In genomic region chr20:4812641-4813075, GRCh38 we compare ENCODE assay signal across 11 cellular contexts. TPM values are rescaled to one million over a fixed set of nuclear protein-coding genes. Genes with fewer than 3 reads are reported as not detected.
DNase-seq lines count a peak whose midpoint lies in the region; ATAC-seq, FAIRE-seq and TF ChIP-seq lines count a peak whose summit lies in the region.
"Had no signal": no experiment of that assay in that cellular context is flagged by ENCODE, and none has a peak within 500 bp of the region (broad histone marks: within the 10 kb centered on the region; RNA-seq: fewer than 3 reads in every experiment).

No MANE protein-coding gene starts in this region.

- ATAC-seq in activated B cell treated with CpG ODN at 0.5 μM for 24 hours (ENCODE audit: low read depth) (peak; percentile 19), HepG2 (peak; percentile 5; the same call in 2 of the 3 replicates)
- ATAC-seq: WTC11 had no signal

- no peaks in the 10 kb centered on the region for H3K36me3 ChIP-seq in HepG2 (replicated peaks in 1 of 2; ENCODE audit: control insufficient read depth in 1 of 2, insufficient read depth in 2 of 2, low read length in 2 of 2)
- H3K36me3 ChIP-seq in neural progenitor cell, result no peaks in the 10 kb centered on the region
- H3K36me3 ChIP-seq in smooth muscle cell (ENCODE audit: low read depth), result no peaks in the 10 kb centered on the region

- TF ChIP-seq RAD21 in HepG2 (CRISPR knock-in tag; IDR thresholded peaks at IDR 0.05), result no peak

- peak; percentile 24 for DNase-seq in stimulated activated CD4-positive, alpha-beta T cell treated with anti-CD3 and anti-CD28 coated beads, Interleukin-15, amount 100 ng/mL, for 24 hours
- DNase-seq in stimulated activated CD4-positive, alpha-beta T cell treated with anti-CD3 and anti-CD28 coated beads, Interleukin-2, amount 100 ng/mL, for 48 hours, result no peak
- DNase-seq in activated B cell treated with CpG ODN at 0.5 μM for 24 hours, result no peak
- DNase-seq in HepG2 (ENCODE audit: low spot score), result no peak
- DNase-seq in LoVo (ENCODE audit: low spot score), result no peak
- no peak for DNase-seq in HCEC 1CT
- no peak for DNase-seq in neural progenitor cell (ENCODE audit: low spot score)
- DNase-seq in smooth muscle cell (lab: John Stamatoyannopoulos, UW; ENCODE audit: unreplicated experiment), result no peak
- DNase-seq: GM23248 had no signal

- CTCF ChIA-PET in activated B cell treated with CpG ODN at 0.5 μM for 24 hours (lab: Charles Lee), result interaction anchor here (1.1 kb wide), 1 partner anchor 138 kb away, joined by 3 read pairs; no protein-coding TSS in a partner anchor
- CTCF ChIA-PET in HepG2 (lab: Yijun Ruan, JAX; ENCODE audit: low intra/inter-chr PET ratio, low total read pairs), result no interaction called here

- FAIRE-seq in HepG2 (lab: Jason Lieb, UNC), result no peak
- FAIRE-seq: endothelial cell of umbilical vein had no signal

- H3K4me1 Mint-ChIP-seq in activated B cell treated with CpG ODN at 0.5 μM for 24 hours (peaks cover 99% of the 10 kb centered on the region), neural progenitor cell (peaks cover 42% of the 10 kb centered on the region)

- H3K27ac Mint-ChIP-seq in activated B cell treated with CpG ODN at 0.5 μM for 24 hours, result peak overlapping the region; percentile 99
- no peak overlapping the region for H3K27ac Mint-ChIP-seq in neural progenitor cell

- H3K27me3 Mint-ChIP-seq in activated B cell treated with CpG ODN at 0.5 μM for 24 hours (no peaks in the 10 kb centered on the region), neural progenitor cell (ENCODE audit: insufficient read depth, low read depth) (peaks cover 4% of the 10 kb centered on the region)

- H3K9ac ChIP-seq in HepG2 (ENCODE audit: insufficient read depth, low read depth, low read length), result no peak overlapping the region
- no peak overlapping the region for H3K9ac ChIP-seq in neural progenitor cell
- H3K9ac ChIP-seq in smooth muscle cell (ENCODE audit: low read depth), result no peak overlapping the region
- H3K9ac ChIP-seq: GM23248 had no signal

- in situ Hi-C loops in HepG2 (cut with HindIII; ENCODE audit: extremely low pct_ligation_motif_present, low pct_unique_long_range_greater_than_20kb), result no loop called here

- TF ChIP-seq EP300 in HepG2 (IDR thresholded peaks at IDR 0.05; ENCODE audit: low read depth in 2 of 2, low read length in 2 of 2) (no peak), HepG2 (CRISPR knock-in tag; IDR thresholded peaks at IDR 0.05; ENCODE audit: borderline replicate concordance) (no peak)

- H3K4me3 ChIP-seq in HepG2 (replicated peaks in 1 of 3; ENCODE audit: insufficient read depth in 1 of 3, low read depth in 2 of 3, low read length in 3 of 3), result no peak overlapping the region
- no peak overlapping the region for H3K4me3 ChIP-seq in neural progenitor cell
- H3K4me3 ChIP-seq in smooth muscle cell, result no peak overlapping the region
- H3K4me3 ChIP-seq: GM23248 had no signal

- POLR2A ChIA-PET in activated B cell treated with CpG ODN at 0.5 μM for 24 hours (lab: Charles Lee) (interaction anchor here (0.6 to 5.2 kb wide), 18 partner anchors 17 to 314 kb away, joined by 3 to 44 read pairs (median 12); partner anchors contain the start of gene CDS2), HepG2 (lab: Yijun Ruan, JAX) (no interaction called here)

- peaks cover 16 to 74% of the 10 kb centered on the region in 2 experiments; a peak in 4 of 5 replicates for H3K27me3 ChIP-seq in HepG2 (ENCODE audit: control insufficient read depth in 1 of 2, insufficient read depth in 2 of 2, low read length in 2 of 2)
- H3K27me3 ChIP-seq in neural progenitor cell, result no peaks in the 10 kb centered on the region
- H3K27me3 ChIP-seq in smooth muscle cell (ENCODE audit: low read depth), result no peaks in the 10 kb centered on the region

- H2AFZ ChIP-seq in HepG2 (ENCODE audit: low read length) (no peak overlapping the region), neural progenitor cell (replicated peaks) (no peak overlapping the region), smooth muscle cell (ENCODE audit: low read depth) (no peak overlapping the region)
- H2AFZ ChIP-seq: GM23248 had no signal

- 27% methylated on average over 6 of the region's 7 CpGs for WGBS in HepG2 (ENCODE audit: low lambda C conversion rate)
- 86% methylated on average over 7 of the region's 7 CpGs for WGBS in smooth muscle cell (ENCODE audit: low lambda C conversion rate)

- no peak for TF ChIP-seq POLR2A in HepG2 (IDR thresholded peaks at IDR 0.05; ENCODE audit: insufficient read depth in 1 of 2, low read depth in 2 of 2, low read length in 2 of 2)

- no TSS peak for BruUV-seq in HepG2 (replicated peaks; lab: Mats Ljungman, UMichigan)

- H3K4me3 Mint-ChIP-seq in activated B cell treated with CpG ODN at 0.5 μM for 24 hours (peak overlapping the region; percentile 89), neural progenitor cell (no peak overlapping the region)
- H3K4me3 Mint-ChIP-seq: WTC11 had no signal

- intact Hi-C loops in activated B cell treated with CpG ODN at 0.5 μM for 24 hours (cut with micrococcal nuclease), result loop anchor here (2.0 to 5.0 kb wide), 3 partner anchors 14 to 1140 kb away; partner anchors contain the start of genes MCM8 and TRMT6
- intact Hi-C loops in HepG2 (cut with micrococcal nuclease; ENCODE audit: unreplicated experiment), result no loop called here

- H3F3A ChIP-seq in neural progenitor cell (ENCODE audit: low read depth) (no peaks in the 10 kb centered on the region), smooth muscle cell (ENCODE audit: low read depth) (no peaks in the 10 kb centered on the region)

- H3K79me2 ChIP-seq in HepG2 (ENCODE audit: insufficient read depth, low read length) (no peaks in the 10 kb centered on the region), neural progenitor cell (ENCODE audit: low read depth) (no peaks in the 10 kb centered on the region), smooth muscle cell (ENCODE audit: low read depth) (no peaks in the 10 kb centered on the region)

- no peaks in the 10 kb centered on the region for H3K9me3 ChIP-seq in HepG2 (ENCODE audit: low read length)
- no peaks in the 10 kb centered on the region for H3K9me3 ChIP-seq in neural progenitor cell (ENCODE audit: low read depth)
- H3K9me3 ChIP-seq in smooth muscle cell (replicated peaks; ENCODE audit: low read depth), result no peaks in the 10 kb centered on the region

- H3K27ac ChIP-seq in HepG2 (ENCODE audit: extremely low read length, insufficient read depth, low read length), result no peak overlapping the region
- no peak overlapping the region for H3K27ac ChIP-seq in neural progenitor cell
- H3K27ac ChIP-seq in smooth muscle cell (ENCODE audit: low read depth), result no peak overlapping the region
- H3K27ac ChIP-seq: GM23248 had no signal

- H3K4me1 ChIP-seq in HepG2 (ENCODE audit: insufficient read depth, low read length) (peaks cover 7% of the 10 kb centered on the region), neural progenitor cell (peaks cover 7% of the 10 kb centered on the region), smooth muscle cell (ENCODE audit: low read depth) (no peaks in the 10 kb centered on the region)

- H4K20me1 ChIP-seq in HepG2 (ENCODE audit: insufficient read depth, low read length) (no peaks in the 10 kb centered on the region), neural progenitor cell (ENCODE audit: low read depth) (no peaks in the 10 kb centered on the region), smooth muscle cell (ENCODE audit: low read depth) (no peaks in the 10 kb centered on the region)

- no peak overlapping the region for H3K4me2 ChIP-seq in HepG2 (ENCODE audit: low read depth, low read length)
- no peak overlapping the region for H3K4me2 ChIP-seq in neural progenitor cell
- no peak overlapping the region for H3K4me2 ChIP-seq in smooth muscle cell

- H3K36me3 Mint-ChIP-seq in activated B cell treated with CpG ODN at 0.5 μM for 24 hours (ENCODE audit: low read depth), result peaks cover 66% of the 10 kb centered on the region
- H3K36me3 Mint-ChIP-seq in neural progenitor cell, result peaks cover 13% of the 10 kb centered on the region

- TF ChIP-seq CTCF in activated B cell treated with CpG ODN at 0.5 μM for 24 hours (IDR thresholded peaks at IDR 0.05) (no peak), HepG2 (CRISPR knock-in tag; IDR thresholded peaks at IDR 0.05) (no peak), neural progenitor cell (IDR thresholded peaks at IDR 0.05) (no peak), smooth muscle cell (IDR thresholded peaks at IDR 0.05; ENCODE audit: borderline replicate concordance, insufficient read depth, poor library complexity, severe bottlenecking) (no peak)

- H3K9me3 Mint-ChIP-seq in activated B cell treated with CpG ODN at 0.5 μM for 24 hours (no peaks in the 10 kb centered on the region), neural progenitor cell (peaks cover 2% of the 10 kb centered on the region)

TF ChIP-seq in HepG2, 621 proteins besides CTCF, POLR2A, EP300 and RAD21 (continues in another document):
- TF ChIP-seq ZNF589 (CRISPR knock-in tag; conservative IDR thresholded peaks at IDR 0.05) (no peak), TBX3 (IDR thresholded peaks at IDR 0.05; ENCODE audit: borderline replicate concordance) (no peak)

RNA-seq across cellular contexts. Expression of gene RASSF2, which starts 10.8 kb away (rescaled TPM):
- 202 and 217 TPM in 2 replicates for total RNA-seq in activated B cell treated with CpG ODN at 0.5 μM for 24 hours
- 0.53 and 0.83 TPM in 2 replicates for total RNA-seq in HepG2 (2016; rRNA removed; fragmentation: Illumina TruSeq; extraction: Trizol)
- total RNA-seq in HepG2 (2016; cell fraction: cytosol; rRNA removed; fragmentation: Illumina TruSeq; extraction: Trizol; ENCODE audit: low read depth), result under 0.01 and 0.09 TPM in 2 replicates
- 0.61 and 0.86 TPM in 2 replicates for total RNA-seq in HepG2 (2016; cell fraction: insoluble cytoplasmic fraction; rRNA removed; fragmentation: Illumina TruSeq; extraction: Trizol)
- 0.25 and 0.31 TPM in 2 replicates for total RNA-seq in HepG2 (2016; cell fraction: membrane; rRNA removed; fragmentation: Illumina TruSeq; extraction: Trizol)
- total RNA-seq in HepG2 (2016; cell fraction: nucleus; rRNA removed; fragmentation: Illumina TruSeq; extraction: Trizol), result 0.19 and 0.44 TPM in 2 replicates
- polyA plus RNA-seq in HepG2 (2011; rRNA removed), result 0.09 and 0.16 TPM in 2 replicates
- 0.09 and 0.10 TPM in 2 replicates for polyA plus RNA-seq in HepG2 (2011; cell fraction: cytosol; rRNA removed)
- 0.11 and 0.19 TPM in 2 replicates for polyA plus RNA-seq in HepG2 (2011; cell fraction: nucleus; rRNA removed)
- polyA plus RNA-seq in HepG2 (2012), result 0.05 and 0.08 TPM in 2 replicates
- 0.06 and 0.08 TPM in 2 replicates for polyA plus RNA-seq in HepG2 (2016; cell fraction: cytosol; fragmentation: Illumina TruSeq; extraction: Trizol; ENCODE audit: low read depth)
- 0.59 and 0.73 TPM in 2 replicates for polyA plus RNA-seq in HepG2 (2016; cell fraction: insoluble cytoplasmic fraction; fragmentation: Illumina TruSeq; extraction: Trizol; ENCODE audit: low read depth)
- 0.10 and 0.11 TPM in 2 replicates for polyA plus RNA-seq in HepG2 (2016; cell fraction: membrane; fragmentation: Illumina TruSeq; extraction: Trizol; ENCODE audit: low read depth)
- polyA plus RNA-seq in HepG2 (2016; cell fraction: nucleus; fragmentation: Illumina TruSeq; extraction: Trizol; ENCODE audit: insufficient read depth, low read depth), result 0.48 and 0.55 TPM in 2 replicates
- 0.06 TPM in 1 of 2 replicates, not detected in the other for polyA minus RNA-seq in HepG2 (2011; rRNA and poly(A)+ RNA removed; ENCODE audit: low replicate concordance)
- 0.10 TPM in 1 of 2 replicates, not detected in the other for polyA minus RNA-seq in HepG2 (2011; cell fraction: cytosol; rRNA and poly(A)+ RNA removed)
- polyA minus RNA-seq in HepG2 (2011; cell fraction: nucleus; rRNA and poly(A)+ RNA removed), result 0.12 and 0.13 TPM in 2 replicates
- total RNA-seq in neural progenitor cell (ENCODE audit: low replicate concordance), result 13.9 and 14.6 TPM in 2 replicates
- total RNA-seq in smooth muscle cell, result 0.54 and 1.1 TPM in 2 replicates
- 0.66 and 0.72 TPM in 2 replicates for polyA plus RNA-seq in smooth muscle cell

Comparison
In these comparisons a context has a peak if more than half of its experiments do, and no peak if none do; other contexts are left out.
1. RNA of gene RASSF2, which starts 10.8 kb away (total RNA-seq): 202 to 217 TPM in activated B cell treated with CpG ODN at 0.5 μM for 24 hours; 13.9 to 14.6 TPM in neural progenitor cell, 0.54 to 1.1 TPM in smooth muscle cell and under 0.01 to 0.86 TPM in HepG2; every median in the first group is over 10 times any median in the second.